ENCODE assay signal across 21 cellular contexts in genomic region chr3:183401678-183402077, GRCh38. TPM values are rescaled to one million over a fixed set of nuclear protein-coding genes. Genes with fewer than 3 reads are reported as not detected.
A peak's percentile ranks its signal among the peaks of the same experiment; 100 is the strongest.
DNase-seq lines count a peak whose midpoint lies in the region; ATAC-seq, FAIRE-seq and TF ChIP-seq lines count a peak whose summit lies in the region.
"Had no signal": no experiment of that assay in that cellular context is flagged by ENCODE, and none has a peak within 500 bp of the region (broad histone marks: within the 10 kb centered on the region; RNA-seq: fewer than 3 reads in every experiment).

No MANE protein-coding gene starts in this region.

- H3K9me3 ChIP-seq in T-helper 17 cell (ENCODE audit: control insufficient read depth, low read length, poor library complexity, severe bottlenecking) (no peaks in the 10 kb centered on the region), K562 (replicated peaks; ENCODE audit: control insufficient read depth, insufficient read depth, low read depth, low read length) (no peaks in the 10 kb centered on the region), psoas muscle (no peaks in the 10 kb centered on the region), MM.1S (replicated peaks; ENCODE audit: insufficient read depth, low read length) (no peaks in the 10 kb centered on the region)
- H3K9me3 ChIP-seq: BLaER1, Caco-2 had no signal

- peak; percentile 6 for FAIRE-seq in K562 (lab: Jason Lieb, UNC)
- FAIRE-seq: GM12891, GM18507 had no signal

- H3K4me1 ChIP-seq in K562 (replicated peaks in 1 of 2; ENCODE audit: control insufficient read depth in 2 of 2, insufficient read depth in 2 of 2, low read length in 2 of 2), result peaks cover 5 to 10% of the 10 kb centered on the region in 2 experiments
- no peaks in the 10 kb centered on the region for H3K4me1 ChIP-seq in psoas muscle
- no peaks in the 10 kb centered on the region for H3K4me1 ChIP-seq in MM.1S (ENCODE audit: low read length)
- H3K4me1 ChIP-seq: BLaER1, Caco-2 had no signal

- TF ChIP-seq RAD21 in K562 (CRISPR knock-in tag; conservative IDR thresholded peaks at IDR 0.05 in 1 of 2, IDR thresholded peaks at IDR 0.05 in 1 of 2), result no peak

- H3F3A ChIP-seq in MM.1S (ENCODE audit: insufficient read depth, low read length), result no peaks in the 10 kb centered on the region

- no peak for TF ChIP-seq POLR2A in K562 (conservative IDR thresholded peaks at IDR 0.05)

- ATAC-seq in GM21786 (IDR thresholded peaks at IDR 0.05; ENCODE audit: unreplicated experiment) (peak; percentile 68), T-helper 17 cell (no peak), K562 (no peak), psoas muscle (no peak)
- ATAC-seq: CD8-positive, alpha-beta T cell had no signal

- CTCF ChIA-PET in K562 (lab: Yijun Ruan, JAX; ENCODE audit: low intra/inter-chr PET ratio), result no interaction called here

- no peaks in the 10 kb centered on the region for H3K36me3 Mint-ChIP-seq in T-helper 17 cell (ENCODE audit: low read depth)
- H3K36me3 Mint-ChIP-seq: CD4-positive, CD25-positive, alpha-beta regulatory T cell; CD8-positive, alpha-beta T cell had no signal

- in situ Hi-C loops in K562 (cut with MboI), result no loop called here

- H2AFZ ChIP-seq in K562 (ENCODE audit: low read depth, low read length) (no peak overlapping the region), MM.1S (ENCODE audit: low read length) (no peak overlapping the region)
- H2AFZ ChIP-seq: GM23338 had no signal

- H3K27ac ChIP-seq in K562 (ENCODE audit: extremely low read depth, low read depth, low read length), result no peak overlapping the region
- H3K27ac ChIP-seq in psoas muscle, result no peak overlapping the region
- no peak overlapping the region for H3K27ac ChIP-seq in MM.1S (ENCODE audit: low read length)
- H3K27ac ChIP-seq: BLaER1, C4-2B had no signal

- DNase-seq in T-helper 17 cell, result no peak
- no peak for DNase-seq in K562 (ENCODE audit: extremely low read depth in 1 of 4, low spot score in 3 of 4)
- DNase-seq in psoas muscle, result no peak
- no peak for DNase-seq in MM.1S
- DNase-seq in GOT3 (lab: John Stamatoyannopoulos, UW), result no peak
- DNase-seq: Caco-2; CD4-positive, CD25-positive, alpha-beta regulatory T cell; CD8-positive, alpha-beta T cell; DMS 273 treated with DMSO at 0.1 percent for 48 hours; EL; GDM1; H7; HCEC 1CT had no signal

- no peaks in the 10 kb centered on the region for H3K27me3 Mint-ChIP-seq in T-helper 17 cell
- H3K27me3 Mint-ChIP-seq: CD4-positive, CD25-positive, alpha-beta regulatory T cell had no signal

- intact Hi-C loops in K562 (cut with micrococcal nuclease) (no loop called here), psoas muscle (cut with DNase I) (no loop called here)

- peak overlapping the region; percentile 27 for H3K27ac Mint-ChIP-seq in T-helper 17 cell
- H3K27ac Mint-ChIP-seq: B cell; CD8-positive, alpha-beta T cell; GM23338 had no signal

- no peaks in the 10 kb centered on the region for H3K36me3 ChIP-seq in K562 (ENCODE audit: control insufficient read depth, insufficient read depth, low read length)
- no peaks in the 10 kb centered on the region for H3K36me3 ChIP-seq in psoas muscle (ENCODE audit: insufficient read depth in 1 of 2, low read depth in 1 of 2)
- H3K36me3 ChIP-seq in MM.1S (replicated peaks; ENCODE audit: insufficient read depth, low read length), result no peaks in the 10 kb centered on the region
- H3K36me3 ChIP-seq: BLaER1 had no signal

- H4K20me1 ChIP-seq in K562 (replicated peaks; ENCODE audit: control insufficient read depth, insufficient read depth, low read length) (no peaks in the 10 kb centered on the region), MM.1S (ENCODE audit: insufficient read depth, low read length) (peaks cover 4% of the 10 kb centered on the region; the same call in 1 of the 2 replicates)
- H4K20me1 ChIP-seq: BLaER1 had no signal

- H3K9me2 ChIP-seq in MM.1S (replicated peaks; ENCODE audit: insufficient read depth, low read length), result no peaks in the 10 kb centered on the region

- TF ChIP-seq CTCF in K562 (IDR thresholded peaks at IDR 0.05 in 2 of 3, conservative IDR thresholded peaks at IDR 0.05 in 1 of 3; ENCODE audit: insufficient read depth in 2 of 3, low read depth in 1 of 3, low read length in 3 of 3) (no peak), psoas muscle (IDR thresholded peaks at IDR 0.05) (no peak), MM.1S (IDR thresholded peaks at IDR 0.05; ENCODE audit: low read length) (no peak)

- no TSS peak for BruUV-seq in K562 (replicated peaks; lab: Mats Ljungman, UMichigan)

- POLR2A ChIA-PET in K562 (lab: Yijun Ruan, JAX), result interaction anchor here (0.7 to 1.2 kb wide), 3 partner anchors 8 to 10 kb away, joined by 4 to 6 read pairs (median 4); no protein-coding TSS in a partner anchor

- H3K4me2 ChIP-seq in K562 (ENCODE audit: insufficient read depth, low read length), result no peak overlapping the region
- H3K4me2 ChIP-seq in MM.1S (ENCODE audit: low read depth, low read length), result no peak overlapping the region
- H3K4me2 ChIP-seq: BLaER1, GM23338 had no signal

- 69% methylated on average over 1 of the region's 1 CpG for WGBS in K562 (ENCODE audit: insufficient coverage, low coverage, missing lambda C conversion rate)
- WGBS in psoas muscle, 3 donors, result 96 to 100% (median 97%) methylated on average over 1 of the region's 1 CpG

- H3K9me1 ChIP-seq in K562 (ENCODE audit: control insufficient read depth, insufficient read depth, low read length), result no peaks in the 10 kb centered on the region

- no peak for TF ChIP-seq EP300 in K562 (IDR thresholded peaks at IDR 0.05; ENCODE audit: low read length)

- no peak overlapping the region for H3K4me3 Mint-ChIP-seq in T-helper 17 cell
- H3K4me3 Mint-ChIP-seq: B cell; CD4-positive, CD25-positive, alpha-beta regulatory T cell; CD8-positive, alpha-beta T cell; GM23338 had no signal

- H3K9ac ChIP-seq in K562 (ENCODE audit: insufficient read depth in 1 of 2, low read depth in 2 of 2, low read length in 2 of 2), result no peak overlapping the region
- no peak overlapping the region for H3K9ac ChIP-seq in MM.1S (ENCODE audit: low read length)
- H3K9ac ChIP-seq: BLaER1 had no signal

- H3K79me2 ChIP-seq in K562 (ENCODE audit: control insufficient read depth, insufficient read depth, low read length), result no peaks in the 10 kb centered on the region
- peaks cover 12% of the 10 kb centered on the region for H3K79me2 ChIP-seq in MM.1S (ENCODE audit: low read length)

- no peak overlapping the region for H3K4me3 ChIP-seq in K562
- no peak overlapping the region for H3K4me3 ChIP-seq in psoas muscle
- H3K4me3 ChIP-seq in MM.1S (ENCODE audit: low read length), result no peak overlapping the region
- H3K4me3 ChIP-seq: BLaER1, GM23338 had no signal

- peaks cover 13% of the 10 kb centered on the region for H3K4me1 Mint-ChIP-seq in T-helper 17 cell
- H3K4me1 Mint-ChIP-seq: B cell had no signal

- H3K27me3 ChIP-seq in K562 (ENCODE audit: control insufficient read depth in 2 of 2, insufficient read depth in 2 of 2, low read length in 2 of 2) (no peaks in the 10 kb centered on the region), psoas muscle (ENCODE audit: insufficient read depth in 3 of 3, low read length in 2 of 3) (no peaks in the 10 kb centered on the region), MM.1S (replicated peaks; ENCODE audit: insufficient read depth, low read length) (no peaks in the 10 kb centered on the region)
- H3K27me3 ChIP-seq: BLaER1 had no signal

TF ChIP-seq in K562, 482 proteins besides CTCF, POLR2A, EP300 and RAD21 (continues in another document):
- no peak for TF ChIP-seq TCF3 (CRISPR knock-in tag; IDR thresholded peaks at IDR 0.05)
- no peak for TF ChIP-seq CBFA2T2 (conservative IDR thresholded peaks at IDR 0.05)
- TF ChIP-seq, protein P1, sequence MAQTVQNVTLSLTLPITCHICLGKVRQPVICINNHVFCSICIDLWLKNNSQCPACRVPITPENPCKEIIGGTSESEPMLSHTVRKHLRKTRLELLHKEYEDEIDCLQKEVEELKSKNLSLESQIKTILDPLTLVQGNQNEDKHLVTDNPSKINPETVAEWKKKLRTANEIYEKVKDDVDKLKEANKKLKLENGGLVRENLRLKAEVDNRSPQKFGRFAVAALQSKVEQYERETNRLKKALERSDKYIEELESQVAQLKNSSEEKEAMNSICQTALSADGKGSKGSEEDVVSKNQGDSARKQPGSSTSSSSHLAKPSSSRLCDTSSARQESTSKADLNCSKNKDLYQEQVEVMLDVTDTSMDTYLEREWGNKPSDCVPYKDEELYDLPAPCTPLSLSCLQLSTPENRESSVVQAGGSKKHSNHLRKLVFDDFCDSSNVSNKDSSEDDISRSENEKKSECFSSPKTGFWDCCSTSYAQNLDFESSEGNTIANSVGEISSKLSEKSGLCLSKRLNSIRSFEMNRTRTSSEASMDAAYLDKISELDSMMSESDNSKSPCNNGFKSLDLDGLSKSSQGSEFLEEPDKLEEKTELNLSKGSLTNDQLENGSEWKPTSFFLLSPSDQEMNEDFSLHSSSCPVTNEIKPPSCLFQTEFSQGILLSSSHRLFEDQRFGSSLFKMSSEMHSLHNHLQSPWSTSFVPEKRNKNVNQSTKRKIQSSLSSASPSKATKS (CRISPR knock-in tag; IDR thresholded peaks at IDR 0.05), result no peak

RNA-seq across cellular contexts. Expression of gene MCF2L2, which starts 26.7 kb away (rescaled TPM):
- total RNA-seq in T-helper 17 cell (10 to 100 TPM; 25.7 to 27.2 TPM), K562 (2014; rRNA removed) (3.0 and 3.3 TPM in 2 replicates), K562 (2014; rRNA removed; fragmentation: Illumina TruSeq; extraction: Trizol) (2.9 and 3.4 TPM in 2 replicates), K562 (2015; rRNA removed; fragmentation: Illumina TruSeq; extraction: Trizol) (3.0 TPM in 2 replicates), K562 (2021) (2.1 and 3.2 TPM in 2 replicates), psoas muscle (under 1 TPM; 0.39 to 0.79 (median 0.57) TPM)
- total RNA-seq in K562 (2011; cell fraction: chromatin; rRNA removed; ENCODE audit: low replicate concordance), result 13.3 and 24.4 TPM in 2 replicates
- total RNA-seq in K562 (2011; cell fraction: nucleolus; rRNA removed), result 6.2 and 7.6 TPM in 2 replicates
- 10.5 and 17.4 TPM in 2 replicates for total RNA-seq in K562 (2011; cell fraction: nucleoplasm; rRNA removed)
- polyA plus RNA-seq in K562 (2011; rRNA removed) (4.1 and 4.9 TPM in 2 replicates), K562 (2014; fragmentation: Illumina TruSeq; extraction: Trizol) (1.7 and 1.9 TPM in 2 replicates), K562 (2014; fragmentation: Nextera tagmentation; extraction: Ambion mirVana) (under 1 TPM; 0.56 to 0.96 TPM), K562 (2014; rRNA removed) (3.9 and 4.2 TPM in 2 replicates), psoas muscle (1 to 10 TPM in 1 of 3 donors, under 1 TPM in 2; 0.17 to 2.7 (median 0.38) TPM)
- polyA plus RNA-seq in K562 (2011; cell fraction: cytosol; rRNA removed), result 0.98 and 1.7 TPM in 2 replicates
- polyA plus RNA-seq in K562 (2011; cell fraction: nucleus; rRNA removed), result 10.3 and 11.7 TPM in 2 replicates
- 1.8 and 5.4 TPM in 2 replicates for polyA plus RNA-seq in K562 (2012)
- 5.9 and 7.3 TPM in 2 replicates for polyA minus RNA-seq in K562 (2011; rRNA and poly(A)+ RNA removed)
- polyA minus RNA-seq in K562 (2011; cell fraction: cytosol; rRNA and poly(A)+ RNA removed), result 3.1 and 5.7 TPM in 2 replicates
- polyA minus RNA-seq in K562 (2011; cell fraction: nucleus; rRNA and poly(A)+ RNA removed), result 6.2 and 8.6 TPM in 2 replicates
- polyA plus RNA-seq: AG04450 had no signal
